ENCODE assay signal across 1 cellular context in the genomic region with DNA sequence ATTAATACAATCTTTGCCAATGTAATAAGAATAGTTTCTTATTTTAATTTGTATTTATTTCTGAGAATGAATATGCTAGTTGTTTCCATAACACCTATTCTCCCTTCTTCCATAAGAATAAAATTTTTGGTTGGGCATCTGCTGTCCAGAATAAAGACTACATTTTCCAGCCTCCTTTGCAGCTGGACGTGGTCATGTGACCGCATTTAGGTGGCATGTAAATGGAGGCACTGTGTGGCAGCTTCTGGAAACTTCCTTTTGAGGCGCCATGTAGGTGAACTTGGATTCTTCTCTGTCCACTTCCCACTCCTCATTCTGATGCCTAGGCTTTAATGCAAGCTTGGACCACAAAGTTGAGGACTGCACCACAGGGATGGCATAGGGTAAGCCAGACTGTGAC.
TF ChIP-seq lines count a peak whose summit lies in the region.

No MANE protein-coding gene starts in this region.

TF ChIP-seq in HepG2, 621 proteins besides CTCF, POLR2A, EP300 and RAD21 (continued from another document):
- TF ChIP-seq, protein P1, sequence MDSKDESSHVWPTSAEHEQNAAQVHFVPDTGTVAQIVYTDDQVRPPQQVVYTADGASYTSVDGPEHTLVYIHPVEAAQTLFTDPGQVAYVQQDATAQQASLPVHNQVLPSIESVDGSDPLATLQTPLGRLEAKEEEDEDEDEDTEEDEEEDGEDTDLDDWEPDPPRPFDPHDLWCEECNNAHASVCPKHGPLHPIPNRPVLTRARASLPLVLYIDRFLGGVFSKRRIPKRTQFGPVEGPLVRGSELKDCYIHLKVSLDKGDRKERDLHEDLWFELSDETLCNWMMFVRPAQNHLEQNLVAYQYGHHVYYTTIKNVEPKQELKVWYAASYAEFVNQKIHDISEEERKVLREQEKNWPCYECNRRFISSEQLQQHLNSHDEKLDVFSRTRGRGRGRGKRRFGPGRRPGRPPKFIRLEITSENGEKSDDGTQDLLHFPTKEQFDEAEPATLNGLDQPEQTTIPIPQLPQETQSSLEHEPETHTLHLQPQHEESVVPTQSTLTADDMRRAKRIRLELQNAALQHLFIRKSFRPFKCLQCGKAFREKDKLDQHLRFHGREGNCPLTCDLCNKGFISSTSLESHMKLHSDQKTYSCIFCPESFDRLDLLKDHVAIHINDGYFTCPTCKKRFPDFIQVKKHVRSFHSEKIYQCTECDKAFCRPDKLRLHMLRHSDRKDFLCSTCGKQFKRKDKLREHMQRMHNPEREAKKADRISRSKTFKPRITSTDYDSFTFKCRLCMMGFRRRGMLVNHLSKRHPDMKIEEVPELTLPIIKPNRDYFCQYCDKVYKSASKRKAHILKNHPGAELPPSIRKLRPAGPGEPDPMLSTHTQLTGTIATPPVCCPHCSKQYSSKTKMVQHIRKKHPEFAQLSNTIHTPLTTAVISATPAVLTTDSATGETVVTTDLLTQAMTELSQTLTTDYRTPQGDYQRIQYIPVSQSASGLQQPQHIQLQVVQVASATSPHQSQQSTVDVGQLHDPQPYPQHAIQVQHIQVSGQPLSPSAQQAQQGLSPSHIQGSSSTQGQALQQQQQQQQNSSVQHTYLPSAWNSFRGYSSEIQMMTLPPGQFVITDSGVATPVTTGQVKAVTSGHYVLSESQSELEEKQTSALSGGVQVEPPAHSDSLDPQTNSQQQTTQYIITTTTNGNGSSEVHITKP (CRISPR knock-in tag; IDR thresholded peaks at IDR 0.05; ENCODE audit: low read depth), result no peak
- 0 out of 2 replicates have a peak, but pooled peaks have one; percentile 23 for TF ChIP-seq THAP11 (CRISPR knock-in tag; IDR thresholded peaks at IDR 0.05)
